ENCODE assay signal across 9 cellular contexts in genomic region chr2:26561918-26562810, GRCh38.
DNase-seq lines count a peak whose midpoint lies in the region; ATAC-seq, FAIRE-seq and TF ChIP-seq lines count a peak whose summit lies in the region.
"Had no signal": no experiment of that assay in that cellular context is flagged by ENCODE, and none has a peak within 500 bp of the region (broad histone marks: within the 10 kb centered on the region; RNA-seq: fewer than 3 reads in every experiment).

No MANE protein-coding gene starts in this region.

- no peak for TF ChIP-seq CTCF in H1 (IDR thresholded peaks at IDR 0.05; ENCODE audit: control extremely low read depth in 1 of 3, insufficient read depth in 1 of 3, low read depth in 1 of 3, low read length in 3 of 3)

- H3K79me2 ChIP-seq in H1 (ENCODE audit: control insufficient read depth in 1 of 2, insufficient read depth in 2 of 2, low read length in 2 of 2): no peaks in the 10 kb centered on the region

- FAIRE-seq in H1 (lab: Jason Lieb, UNC): no peak

- H3K23ac ChIP-seq in H1 (ENCODE audit: insufficient read length): no peak overlapping the region

- peak overlapping the region in 3 of 11 experiments; percentile 26 to 58 (median 43); a peak in 2 of 22 replicates for H3K27ac ChIP-seq in BLaER1 treated with 17β-estradiol and CSF1 and Interleukin-3, amounts not matched to agents 10 nM and 100 nM
- no peak overlapping the region for H3K27ac ChIP-seq in H1 (ENCODE audit: low read depth, low read length)
- H3K27ac ChIP-seq in urinary bladder (ENCODE audit: low read depth): no peak overlapping the region
- H3K27ac ChIP-seq: epithelial cell of prostate had no signal

- no peak overlapping the region for H2BK120ac ChIP-seq in H1 (replicated peaks; ENCODE audit: low read depth, low read length)

- no peak for ATAC-seq in HG02610 (IDR thresholded peaks at IDR 0.05; ENCODE audit: unreplicated experiment)

- H3K36me3 ChIP-seq in BLaER1 treated with 17β-estradiol and CSF1 and Interleukin-3, amounts not matched to agents 10 nM and 100 nM: no peaks in the 10 kb centered on the region
- no peaks in the 10 kb centered on the region for H3K36me3 ChIP-seq in H1 (ENCODE audit: control insufficient read depth in 2 of 4, insufficient read depth in 4 of 4, low read length in 3 of 4)
- no peaks in the 10 kb centered on the region for H3K36me3 ChIP-seq in mucosa of stomach (ENCODE audit: control insufficient read depth, insufficient read depth, low read length)
- no peaks in the 10 kb centered on the region for H3K36me3 ChIP-seq in urinary bladder (ENCODE audit: insufficient read depth)

- H2AK5ac ChIP-seq in H1 (ENCODE audit: low read depth, low read length): no peak overlapping the region

- 0 out of 2 replicates have a peak overlapping the region, but pooled peaks have one; percentile 72 for H2BK15ac ChIP-seq in H1 (ENCODE audit: low read length)

- H3K56ac ChIP-seq in H1 (replicated peaks; ENCODE audit: insufficient read length, low read depth, low read length): no peak overlapping the region

- H4K91ac ChIP-seq in H1 (replicated peaks; ENCODE audit: insufficient read length, low read length): no peak overlapping the region

- H3K27me3 ChIP-seq in BLaER1 treated with 17β-estradiol and CSF1 and Interleukin-3, amounts not matched to agents 10 nM and 100 nM: peaks cover 37 to 62% (median 54%) of the 10 kb centered on the region in 11 experiments
- H3K27me3 ChIP-seq in H1 (replicated peaks in 1 of 4; ENCODE audit: control insufficient read depth in 3 of 4, extremely low read depth in 1 of 4, insufficient read depth in 3 of 4, low read length in 3 of 4): peaks cover 0 to 20% (median 9%) of the 10 kb centered on the region in 4 experiments; a peak in 5 of 7 replicates
- peaks cover 9% of the 10 kb centered on the region for H3K27me3 ChIP-seq in mucosa of stomach (ENCODE audit: control insufficient read depth, insufficient read depth, low read length)

- DNase-seq in HuH-7.5 (ENCODE audit: low spot score) (peak; percentile 54), SW480 (ENCODE audit: low spot score) (peak; percentile 83), H1 (ENCODE audit: low read depth in 1 of 2, low spot score in 2 of 2) (no peak), HUDEP-2 (lab: John Stamatoyannopoulos, UW; ENCODE audit: unreplicated experiment in 76 of 76) (no peak)

- peak overlapping the region in 10 of 11 experiments; percentile 10 to 68 (median 58); a peak in 17 of 22 replicates for H3K9ac ChIP-seq in BLaER1 treated with 17β-estradiol and CSF1 and Interleukin-3, amounts not matched to agents 10 nM and 100 nM
- H3K9ac ChIP-seq in H1 (replicated peaks in 1 of 4; ENCODE audit: extremely low read depth in 1 of 4, low read depth in 3 of 4, low read length in 3 of 4) (no peak overlapping the region), mucosa of stomach (ENCODE audit: low read length) (peak overlapping the region; percentile 81)

- no peaks in the 10 kb centered on the region; the same call in 1 of the 2 replicates for H3K23me2 ChIP-seq in H1 (ENCODE audit: low read depth, low read length)

- H3K9me3 ChIP-seq in BLaER1 treated with 17β-estradiol and CSF1 and Interleukin-3, amounts not matched to agents 10 nM and 100 nM (replicated peaks in 1 of 11): no peaks in the 10 kb centered on the region
- H3K9me3 ChIP-seq in H1 (ENCODE audit: insufficient read depth in 2 of 2, low read depth in 1 of 2, low read length in 1 of 2) (no peaks in the 10 kb centered on the region), mucosa of stomach (ENCODE audit: control insufficient read depth, low read length) (no peaks in the 10 kb centered on the region)

- H2BK5ac ChIP-seq in H1 (ENCODE audit: low read depth, low read length): no peak overlapping the region

- 77% methylated on average over 48 of the region's 69 CpGs; no CpG with 5 or more reads in 1 of the 2 experiments for WGBS in H1 (ENCODE audit: extremely low coverage in 1 of 2, insufficient coverage in 1 of 2, insufficient read length in 1 of 2, insufficient replicate concordance in 2 of 2, low coverage in 1 of 2, low lambda C conversion rate in 2 of 2, missing lambda C conversion rate in 1 of 2), 2 experiments
- WGBS in urinary bladder: 21% methylated on average over 69 of the region's 69 CpGs

- H3K18ac ChIP-seq in H1 (ENCODE audit: extremely low read depth, low read length): no peak overlapping the region; the same call in 1 of the 2 replicates

- H3K4me3 ChIP-seq in BLaER1 treated with 17β-estradiol and CSF1 and Interleukin-3, amounts not matched to agents 10 nM and 100 nM: peak overlapping the region; percentile 47 to 74 (median 58)
- H3K4me3 ChIP-seq in H1 (ENCODE audit: extremely low read depth in 1 of 4, insufficient read depth in 2 of 4, low read depth in 3 of 4, low read length in 4 of 4): peak overlapping the region in 2 of 4 experiments; percentile 19 to 35; a peak in 3 of 8 replicates
- peak overlapping the region; percentile 71 for H3K4me3 ChIP-seq in mucosa of stomach (ENCODE audit: low read length)
- H3K4me3 ChIP-seq in urinary bladder (ENCODE audit: low read depth, low read length): peak overlapping the region; percentile 26

- H3K4me2 ChIP-seq in BLaER1 treated with 17β-estradiol and CSF1 and Interleukin-3, amounts not matched to agents 10 nM and 100 nM: peak overlapping the region; percentile 83 to 99 (median 95)
- H3K4me2 ChIP-seq in H1 (ENCODE audit: insufficient read depth in 1 of 2, low read depth in 2 of 2, low read length in 2 of 2): peak overlapping the region; percentile 24 to 48

- H4K20me1 ChIP-seq in BLaER1 treated with 17β-estradiol and CSF1 and Interleukin-3, amounts not matched to agents 10 nM and 100 nM: peaks cover 0 to 26% (median 0%) of the 10 kb centered on the region in 11 experiments; a peak in 4 of 22 replicates
- no peaks in the 10 kb centered on the region for H4K20me1 ChIP-seq in H1 (replicated peaks in 1 of 2; ENCODE audit: control insufficient read depth in 1 of 2, insufficient read depth in 2 of 2, low read length in 2 of 2)

- no peak overlapping the region for H2AFZ ChIP-seq in H1 (ENCODE audit: low read length)

- H3K4ac ChIP-seq in H1 (replicated peaks; ENCODE audit: insufficient read length, low read depth, low read length): no peak overlapping the region

- H3K14ac ChIP-seq in H1 (ENCODE audit: insufficient read length): no peak overlapping the region

- CTCF ChIA-PET in H1 (lab: Charles Lee; ENCODE audit: partially characterized antibody): interaction anchor here (0.8 to 11.9 kb wide), 10 partner anchors 9 to 93 kb away, joined by 3 to 159 read pairs (median 4); no protein-coding TSS in a partner anchor

- H4K8ac ChIP-seq in H1 (ENCODE audit: extremely low read depth, insufficient read depth, low read length): peak overlapping the region; percentile 68; the same call in 1 of the 2 replicates

- TF ChIP-seq POLR2A in H1 (IDR thresholded peaks at IDR 0.05; ENCODE audit: control extremely low read depth in 1 of 2, low read depth in 2 of 2, low read length in 2 of 2): no peak

- H2BK12ac ChIP-seq in H1 (ENCODE audit: low read depth, low read length): 0 out of 2 replicates have a peak overlapping the region, but pooled peaks have one; percentile 27

- H3K79me1 ChIP-seq in H1 (ENCODE audit: low read depth, low read length): no peaks in the 10 kb centered on the region

- H2BK20ac ChIP-seq in H1 (ENCODE audit: low read length): no peak overlapping the region

- TF ChIP-seq EP300 in H1 (IDR thresholded peaks at IDR 0.05; ENCODE audit: borderline replicate concordance in 1 of 2, low read depth in 2 of 2, low read length in 2 of 2): no peak

- peaks cover 12 to 26% (median 19%) of the 10 kb centered on the region in 10 experiments; a peak in 19 of 20 replicates for H3K4me1 ChIP-seq in BLaER1 treated with 17β-estradiol and CSF1 and Interleukin-3, amounts not matched to agents 10 nM and 100 nM
- H3K4me1 ChIP-seq in H1 (replicated peaks in 1 of 4; ENCODE audit: control insufficient read depth in 3 of 4, insufficient read depth in 4 of 4, low read length in 3 of 4) (peaks cover 0 to 24% (median 11%) of the 10 kb centered on the region in 4 experiments; a peak in 6 of 7 replicates), mucosa of stomach (ENCODE audit: control insufficient read depth, insufficient read depth, low read length) (peaks cover 11% of the 10 kb centered on the region), urinary bladder (ENCODE audit: insufficient read depth) (no peaks in the 10 kb centered on the region)

- H4K5ac ChIP-seq in H1 (ENCODE audit: insufficient read length, low read depth, low read length): no peak overlapping the region

- TF ChIP-seq RAD21 in H1 (IDR thresholded peaks at IDR 0.05 in 1 of 2, conservative IDR thresholded peaks at IDR 0.05 in 1 of 2; ENCODE audit: low read depth in 2 of 2, low read length in 2 of 2): no peak

- POLR2A ChIA-PET in H1 (lab: Charles Lee; ENCODE audit: partially characterized antibody): no interaction called here

TF ChIP-seq in H1, 55 proteins besides CTCF, POLR2A, EP300 and RAD21:
- no peak for TF ChIP-seq RBBP5 (IDR thresholded peaks at IDR 0.05; ENCODE audit: borderline replicate concordance, low read depth, low read length)
- no peak for TF ChIP-seq HDAC2 (IDR thresholded peaks at IDR 0.05; ENCODE audit: borderline replicate concordance in 1 of 2, low read depth in 2 of 2, low read length in 2 of 2)
- TF ChIP-seq CREB1 (IDR thresholded peaks at IDR 0.05): no peak
- TF ChIP-seq CHD2 (IDR thresholded peaks at IDR 0.05; ENCODE audit: low read length): no peak
- no peak for TF ChIP-seq SRF (IDR thresholded peaks at IDR 0.05; ENCODE audit: low read depth, low read length)
- TF ChIP-seq JUN (IDR thresholded peaks at IDR 0.05; ENCODE audit: low read depth, low read length): no peak
TF ChIP-seq in H1: peak in this region for 0.

Comparison
In these comparisons a context has a peak if more than half of its experiments do, and no peak if none do; other contexts are left out.
1. H3K9ac ChIP-seq: peak in BLaER1 treated with 17β-estradiol and CSF1 and Interleukin-3, amounts not matched to agents 10 nM and 100 nM (10 of 11) and mucosa of stomach (single experiment); none in H1 (0 of 4).
2. DNase-seq: peak in HuH-7.5 (single experiment) and SW480 (single experiment); none in H1 (0 of 2) and HUDEP-2 (0 of 76).